8 cellular contexts compared by ENCODE assay signal in the genomic region with DNA sequence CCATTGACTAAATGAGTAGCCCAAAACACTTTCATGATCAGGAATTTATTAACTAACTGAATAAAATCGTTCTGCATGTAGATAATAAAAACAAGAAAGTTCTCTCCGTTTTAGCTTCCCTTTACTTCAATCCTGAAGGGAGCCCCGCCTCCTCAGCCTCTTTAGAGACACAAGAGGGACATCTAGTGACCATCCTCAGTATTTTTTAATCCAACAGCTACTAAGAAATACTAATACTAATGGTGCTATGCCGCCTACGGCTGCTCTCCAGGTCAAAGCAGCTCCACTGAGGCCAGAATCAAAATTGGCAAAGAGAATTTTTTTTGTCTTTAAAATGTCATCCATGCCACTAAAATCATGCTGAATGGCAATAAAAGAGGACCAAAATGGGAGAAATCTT. TPM values are rescaled to one million over a fixed set of nuclear protein-coding genes. Genes with fewer than 3 reads are reported as not detected.
DNase-seq lines count a peak whose midpoint lies in the region; ATAC-seq, FAIRE-seq and TF ChIP-seq lines count a peak whose summit lies in the region.

No MANE protein-coding gene starts in this region.

- H3K4me3 ChIP-seq in astrocyte of the spinal cord (ENCODE audit: low read depth, low read length) (no peak overlapping the region), keratinocyte (ENCODE audit: control insufficient read depth in 2 of 3, extremely low read depth in 1 of 3, insufficient read depth in 2 of 3, low read depth in 1 of 3, low read length in 3 of 3) (no peak overlapping the region), tibial nerve (no peak overlapping the region)

- no peak overlapping the region for H3K27ac ChIP-seq in keratinocyte (ENCODE audit: control insufficient read depth, insufficient read depth, low read length)
- no peak overlapping the region for H3K27ac ChIP-seq in tibial nerve

- no peaks in the 10 kb centered on the region for H4K20me1 ChIP-seq in keratinocyte (ENCODE audit: control insufficient read depth, extremely low read depth, insufficient read depth, low read length)

- no peak for TF ChIP-seq POLR2A in tibial nerve (IDR thresholded peaks at IDR 0.05)

- TF ChIP-seq EP300 in tibial nerve (IDR thresholded peaks at IDR 0.05) = no peak

- no peaks in the 10 kb centered on the region for H3K79me2 ChIP-seq in keratinocyte (ENCODE audit: control insufficient read depth, insufficient read depth, low read length)

- H3K9me1 ChIP-seq in keratinocyte (ENCODE audit: control insufficient read depth, extremely low read depth, insufficient read depth, low read length) = no peaks in the 10 kb centered on the region

- ATAC-seq in GM18502 (IDR thresholded peaks at IDR 0.05; ENCODE audit: poor library complexity, unreplicated experiment) (peak; percentile 78), HG03103 (IDR thresholded peaks at IDR 0.05; ENCODE audit: low read depth, unreplicated experiment) (peak; percentile 61), GM21737 (IDR thresholded peaks at IDR 0.05; ENCODE audit: unreplicated experiment) (no peak)

- peak; percentile 44 for TF ChIP-seq CTCF in astrocyte of the spinal cord (IDR thresholded peaks at IDR 0.05; ENCODE audit: low read depth, low read length)
- TF ChIP-seq CTCF in keratinocyte (optimal IDR thresholded peaks at IDR 0.05 in 1 of 3, IDR thresholded peaks at IDR 0.05 in 1 of 3, conservative IDR thresholded peaks at IDR 0.05 in 1 of 3; ENCODE audit: extremely low read depth in 1 of 3, insufficient read depth in 2 of 3, low read length in 3 of 3) = peak; percentile 32 to 41 (median 33)
- peak; percentile 14 to 59 (median 49) for TF ChIP-seq CTCF in tibial nerve (IDR thresholded peaks at IDR 0.05)

- H3K36me3 ChIP-seq in keratinocyte (ENCODE audit: control insufficient read depth in 2 of 2, extremely low read depth in 1 of 2, insufficient read depth in 2 of 2, low read length in 2 of 2) (no peaks in the 10 kb centered on the region), tibial nerve (no peaks in the 10 kb centered on the region)

- H3K4me2 ChIP-seq in keratinocyte (ENCODE audit: control insufficient read depth, extremely low read depth, insufficient read depth, low read depth, low read length) = no peak overlapping the region

- in situ Hi-C loops in astrocyte of the spinal cord (cut with HindIII; ENCODE audit: low sequenced_read_pairs) = no loop called here

- H3K27me3 ChIP-seq in keratinocyte (ENCODE audit: control insufficient read depth, extremely low read depth, insufficient read depth, low read length) (peaks cover 36% of the 10 kb centered on the region), tibial nerve (peaks cover 0 to 45% of the 10 kb centered on the region in 2 donors)

- dilution Hi-C loops in keratinocyte (cut with MboI; ENCODE audit: extremely low pct_ligation_motif_present, low sequenced_read_pairs) = no loop called here

- DNase-seq in CD1c-positive myeloid dendritic cell (ENCODE audit: extremely low spot score) (peak; percentile 43), NCI-H510A (lab: John Stamatoyannopoulos, UW) (peak; percentile 56), astrocyte of the spinal cord (ENCODE audit: low read depth, low spot score) (peak; percentile 60), keratinocyte (ENCODE audit: low read depth, low spot score) (no peak), tibial nerve (ENCODE audit: low spot score in 2 of 2) (peak; percentile 35 to 54)

- H3K9ac ChIP-seq in keratinocyte (ENCODE audit: control insufficient read depth, extremely low read depth, insufficient read depth, low read length) = no peak overlapping the region

- WGBS in tibial nerve, 2 donors = 0 to 1% methylated on average over 5 of the region's 5 CpGs

- H3K9me3 ChIP-seq in keratinocyte (ENCODE audit: control insufficient read depth, low read depth, low read length) (peaks cover under 1% of the 10 kb centered on the region), tibial nerve (no peaks in the 10 kb centered on the region)

- FAIRE-seq in keratinocyte (lab: Jason Lieb, UNC) = no peak

- H2AFZ ChIP-seq in keratinocyte (ENCODE audit: control insufficient read depth, low read length) = no peak overlapping the region

- H3K4me1 ChIP-seq in keratinocyte (ENCODE audit: control insufficient read depth, extremely low read depth, insufficient read depth, low read length) (no peaks in the 10 kb centered on the region), tibial nerve (peaks cover 0 to 34% (median 0%) of the 10 kb centered on the region in 4 donors)

RNA-seq across cellular contexts. Expression of gene PCDH19, which starts 3.2 kb away (rescaled TPM):
- polyA plus RNA-seq in keratinocyte = 0.01 TPM in 2 of 3 replicates, not detected in the other
- polyA plus RNA-seq in keratinocyte (2011; ENCODE audit: low read depth) = not detected
- polyA plus RNA-seq in keratinocyte (2011; cell fraction: cytosol; rRNA removed) = 0.01 TPM in 1 of 2 replicates, not detected in the other
- polyA plus RNA-seq in keratinocyte (2011; cell fraction: nucleus; rRNA removed) = 0.03 and 0.05 TPM in 2 replicates
- 0.02 and 0.07 TPM in 2 replicates for polyA plus RNA-seq in keratinocyte (2012; ENCODE audit: low replicate concordance)
- 0.03 TPM in 1 of 3 replicates, not detected in the others for polyA minus RNA-seq in keratinocyte
- polyA minus RNA-seq in keratinocyte (2011; cell fraction: cytosol; rRNA and poly(A)+ RNA removed) = not detected
- 0.11 and 0.16 TPM in 2 replicates for polyA minus RNA-seq in keratinocyte (2011; cell fraction: nucleus; rRNA and poly(A)+ RNA removed)
- total RNA-seq in tibial nerve = 1 to 10 TPM; 5.5 to 8.8 (median 6.0) TPM
